ENCODE assay signal across 8 cellular contexts in the genomic region with DNA sequence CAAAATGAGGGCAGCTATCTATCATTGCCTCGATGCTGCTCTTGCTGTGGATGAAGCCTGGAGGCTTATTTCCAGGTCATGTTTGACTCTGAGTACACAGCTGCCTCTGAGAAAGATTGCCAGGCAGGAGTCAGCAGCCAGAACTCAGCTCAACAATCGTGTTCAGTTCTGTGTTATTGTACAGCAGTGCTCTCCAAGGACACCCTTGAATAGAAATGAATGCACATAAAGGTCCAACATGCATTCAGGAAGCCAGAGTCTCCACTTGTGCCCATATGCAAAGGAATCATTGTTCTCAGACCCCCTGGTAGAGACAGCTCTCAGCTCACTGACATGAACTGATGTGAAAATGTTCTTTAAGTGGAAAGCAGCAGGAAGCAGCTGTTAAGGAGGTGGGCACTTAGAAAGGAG.
DNase-seq lines count a peak whose midpoint lies in the region; TF ChIP-seq lines count a peak whose summit lies in the region.
"Had no signal": no experiment of that assay in that cellular context is flagged by ENCODE, and none has a peak within 500 bp of the region (broad histone marks: within the 10 kb centered on the region; RNA-seq: fewer than 3 reads in every experiment).

No MANE protein-coding gene starts in this region.

- H3K9me3 ChIP-seq in left ventricle myocardium inferior (replicated peaks) (no peaks in the 10 kb centered on the region), prostate gland (no peaks in the 10 kb centered on the region)

- no peak for TF ChIP-seq POLR2A in prostate gland (IDR thresholded peaks at IDR 0.05)

- H3K36me3 ChIP-seq in left ventricle myocardium inferior = no peaks in the 10 kb centered on the region
- no peaks in the 10 kb centered on the region for H3K36me3 ChIP-seq in prostate gland

- H3K27me3 ChIP-seq in left ventricle myocardium inferior (ENCODE audit: low read depth) (peaks cover 6% of the 10 kb centered on the region), prostate gland (replicated peaks; ENCODE audit: insufficient read depth) (no peaks in the 10 kb centered on the region)

- in situ Hi-C loops in SK-MEL-5 (cut with HindIII; ENCODE audit: low pct_unique_long_range_greater_than_20kb, low sequenced_read_pairs) = no loop called here

- H3K27ac ChIP-seq in left ventricle myocardium inferior (replicated peaks) (peak overlapping the region; percentile 74), prostate gland (no peak overlapping the region)

- H3K4me1 ChIP-seq in left ventricle myocardium inferior (peaks cover 35% of the 10 kb centered on the region), prostate gland (replicated peaks) (no peaks in the 10 kb centered on the region)

- WGBS in prostate gland = 7% methylated on average over 2 of the region's 2 CpGs

- intact Hi-C loops in left ventricle myocardium inferior (cut with micrococcal nuclease) = no loop called here
- intact Hi-C loops in posterior vena cava (cut with DNase I) = no loop called here
- intact Hi-C loops in prostate gland (cut with DNase I) = no loop called here

- peak; percentile 18 to 45 for DNase-seq in NCI-H187 (lab: John Stamatoyannopoulos, UW)
- peak; percentile 55 for DNase-seq in SK-MEL-5 (ENCODE audit: low read depth, low spot score)
- DNase-seq in left ventricle myocardium inferior = peak; percentile 52
- DNase-seq in superior temporal gyrus (ENCODE audit: extremely low spot score) = peak; percentile 70
- no peak for DNase-seq in posterior vena cava (ENCODE audit: low spot score)
- DNase-seq in GM10266 (ENCODE audit: extremely low spot score) = no peak
- no peak for DNase-seq in prostate gland (ENCODE audit: low spot score)
- DNase-seq: activated CD8-positive, alpha-beta T cell treated with anti-CD3 and anti-CD28 coated beads, Interleukin-2, amount 10 ng/mL, durations not matched to agents 7 days and 5 days had no signal

- no peak overlapping the region for H3K4me3 ChIP-seq in left ventricle myocardium inferior
- no peak overlapping the region for H3K4me3 ChIP-seq in prostate gland

- TF ChIP-seq CTCF in left ventricle myocardium inferior (IDR thresholded peaks at IDR 0.05; ENCODE audit: borderline replicate concordance) (no peak), GM10266 (IDR thresholded peaks at IDR 0.05; ENCODE audit: control insufficient read depth, insufficient read depth, low read depth, missing control alignments) (no peak), prostate gland (IDR thresholded peaks at IDR 0.05) (no peak)

Comparison
In these comparisons a context has a peak if more than half of its experiments do, and no peak if none do; other contexts are left out.
1. DNase-seq: peak in NCI-H187 (2 of 2), SK-MEL-5 (single experiment), left ventricle myocardium inferior (single experiment) and superior temporal gyrus (single experiment); none in posterior vena cava (single experiment), GM10266 (single experiment) and prostate gland (single experiment).